Comparison of ENCODE assay signal across 14 cellular contexts in genomic region chr3:159929894-159930235, GRCh38. TPM values are rescaled to one million over a fixed set of nuclear protein-coding genes. Genes with fewer than 3 reads are reported as not detected.
DNase-seq lines count a peak whose midpoint lies in the region; ATAC-seq and TF ChIP-seq lines count a peak whose summit lies in the region.
"Had no signal": no experiment of that assay in that cellular context is flagged by ENCODE, and none has a peak within 500 bp of the region (broad histone marks: within the 10 kb centered on the region; RNA-seq: fewer than 3 reads in every experiment).

No MANE protein-coding gene starts in this region.

- H3K4me2 ChIP-seq in mesenchymal stem cell (ENCODE audit: low read length, poor library complexity, severe bottlenecking): no peak overlapping the region

- H3K9me3 Mint-ChIP-seq in activated CD8-positive, alpha-beta memory T cell treated with anti-CD3 and anti-CD28 coated beads, Interleukin-2, amount 10 ng/mL, durations not matched to agents 7 days and 5 days (ENCODE audit: low read depth): peaks cover 5% of the 10 kb centered on the region

- peaks cover 6% of the 10 kb centered on the region for H3K36me3 Mint-ChIP-seq in activated CD8-positive, alpha-beta memory T cell treated with anti-CD3 and anti-CD28 coated beads, Interleukin-2, amount 10 ng/mL, durations not matched to agents 7 days and 5 days

- H2BK5ac ChIP-seq in mesenchymal stem cell (ENCODE audit: low read depth, low read length, poor library complexity, severe bottlenecking): peak overlapping the region; percentile 91

- H3K9ac ChIP-seq in mesenchymal stem cell (ENCODE audit: low read length): peak overlapping the region; percentile 6

- H3K18ac ChIP-seq in mesenchymal stem cell (ENCODE audit: low read depth in 1 of 2, low read length in 2 of 2): peak overlapping the region; percentile 86 to 88

- no peak overlapping the region for H3K27ac Mint-ChIP-seq in activated CD8-positive, alpha-beta memory T cell treated with anti-CD3 and anti-CD28 coated beads, Interleukin-2, amount 10 ng/mL, durations not matched to agents 7 days and 5 days
- H3K27ac Mint-ChIP-seq: activated T-cell treated with anti-CD3 and anti-CD28 coated beads, Interleukin-2, amount 50 U/mL, for 72 hours had no signal

- H3K27me3 ChIP-seq in ascending aorta: no peaks in the 10 kb centered on the region
- no peaks in the 10 kb centered on the region for H3K27me3 ChIP-seq in mesenchymal stem cell (ENCODE audit: control insufficient read depth in 1 of 2, insufficient read depth in 1 of 2, low read length in 2 of 2)
- no peaks in the 10 kb centered on the region for H3K27me3 ChIP-seq in tibial artery
- H3K27me3 ChIP-seq: gastrocnemius medialis had no signal

- H3K4me1 ChIP-seq in ascending aorta (peaks cover 0 to 6% of the 10 kb centered on the region in 2 donors), mesenchymal stem cell (ENCODE audit: control insufficient read depth, insufficient read depth, low read depth, low read length) (peaks cover 21% of the 10 kb centered on the region), tibial artery (peaks cover 0 to 22% (median 12%) of the 10 kb centered on the region in 4 donors)
- H3K4me1 ChIP-seq: gastrocnemius medialis had no signal

- peaks cover 9% of the 10 kb centered on the region for H3K4me1 Mint-ChIP-seq in activated CD8-positive, alpha-beta memory T cell treated with anti-CD3 and anti-CD28 coated beads, Interleukin-2, amount 10 ng/mL, durations not matched to agents 7 days and 5 days

- H4K91ac ChIP-seq in mesenchymal stem cell (ENCODE audit: low read length): peak overlapping the region; percentile 92

- H3K36me3 ChIP-seq in ascending aorta (no peaks in the 10 kb centered on the region), mesenchymal stem cell (ENCODE audit: control insufficient read depth in 1 of 2, insufficient read depth in 2 of 2, low read depth in 1 of 2, low read length in 2 of 2) (no peaks in the 10 kb centered on the region), tibial artery (no peaks in the 10 kb centered on the region)
- H3K36me3 ChIP-seq: gastrocnemius medialis had no signal

- H3K4me3 ChIP-seq in ascending aorta: no peak overlapping the region
- H3K4me3 ChIP-seq in mesenchymal stem cell (ENCODE audit: insufficient read depth in 1 of 2, low read depth in 1 of 2, low read length in 2 of 2): no peak overlapping the region
- no peak overlapping the region for H3K4me3 ChIP-seq in tibial artery
- H3K4me3 ChIP-seq: gastrocnemius medialis had no signal

- H2AK5ac ChIP-seq in mesenchymal stem cell (ENCODE audit: low read length, severe bottlenecking): no peak overlapping the region

- WGBS in mesenchymal stem cell: 94% methylated on average over 2 of the region's 4 CpGs

- CTCF ChIA-PET in activated CD8-positive, alpha-beta memory T cell treated with anti-CD3 and anti-CD28 coated beads, Interleukin-2, amount 10 ng/mL, durations not matched to agents 7 days and 5 days (lab: Charles Lee): interaction anchor here (0.6 to 1.7 kb wide), 3 partner anchors 59 to 77 kb away, joined by 3 to 6 read pairs (median 4); partner anchors contain the start of gene IL12A

- H3K9me3 ChIP-seq in ascending aorta: peaks cover 0 to 9% of the 10 kb centered on the region in 2 donors
- peaks cover 10% of the 10 kb centered on the region for H3K9me3 ChIP-seq in mesenchymal stem cell (ENCODE audit: control insufficient read depth, low read length)
- H3K9me3 ChIP-seq in tibial artery: peaks cover 0 to 10% (median 8%) of the 10 kb centered on the region in 3 donors

- intact Hi-C loops in ascending aorta (cut with DNase I) (no loop called here), tibial artery (cut with DNase I; ENCODE audit: low total_unique reads) (no loop called here)

- peak; percentile 42 for DNase-seq in activated CD8-positive, alpha-beta memory T cell treated with anti-CD3 and anti-CD28 coated beads, Interleukin-2, amount 10 ng/mL, durations not matched to agents 7 days and 5 days
- no peak for DNase-seq in activated CD8-positive, alpha-beta memory T cell treated with anti-CD3 and anti-CD28 coated beads, Interleukin-2, amount 50 U/mL, for 48 hours
- DNase-seq in ascending aorta (ENCODE audit: low spot score in 2 of 2) (no peak), mesenchymal stem cell (no peak), tibial artery (no peak), islet precursor cell (no peak)
- DNase-seq: activated T-cell treated with anti-CD3 and anti-CD28 coated beads, Interleukin-2, amount 50 U/mL, for 72 hours; gastrocnemius medialis; NCI-H1092 treated with DMSO at 0.1 percent for 48 hours; NCI-H446 treated with DMSO at 0.1 percent for 48 hours had no signal

- peak overlapping the region; percentile 99 for H4K8ac ChIP-seq in mesenchymal stem cell (ENCODE audit: low read length)

- H3K79me1 ChIP-seq in mesenchymal stem cell (replicated peaks; ENCODE audit: low read length, poor library complexity, severe bottlenecking): no peaks in the 10 kb centered on the region

- H3K4me3 Mint-ChIP-seq in activated CD8-positive, alpha-beta memory T cell treated with anti-CD3 and anti-CD28 coated beads, Interleukin-2, amount 10 ng/mL, durations not matched to agents 7 days and 5 days: no peak overlapping the region
- H3K4me3 Mint-ChIP-seq: activated CD4-positive, alpha-beta T cell treated with anti-CD3 and anti-CD28 coated beads, Interleukin-2, amount 10 ng/mL, durations not matched to agents 24 days and 14 days; activated T-cell treated with anti-CD3 and anti-CD28 coated beads, Interleukin-2, amount 50 U/mL, for 72 hours had no signal

- H2BK12ac ChIP-seq in mesenchymal stem cell (ENCODE audit: low read length in 2 of 2): peak overlapping the region in 1 of 2 experiments; percentile 83

- ATAC-seq in activated CD8-positive, alpha-beta memory T cell treated with anti-CD3 and anti-CD28 coated beads, Interleukin-2, amount 10 ng/mL, durations not matched to agents 7 days and 5 days: no peak
- ATAC-seq in HG02610 (IDR thresholded peaks at IDR 0.05; ENCODE audit: unreplicated experiment) (no peak), GM19467 (IDR thresholded peaks at IDR 0.05; ENCODE audit: unreplicated experiment) (no peak)
- ATAC-seq: gastrocnemius medialis had no signal

- H2BK120ac ChIP-seq in mesenchymal stem cell (ENCODE audit: low read depth, low read length): no peak overlapping the region

- peak overlapping the region; percentile 63 to 90 for H3K4ac ChIP-seq in mesenchymal stem cell (ENCODE audit: low read depth in 1 of 2, low read length in 2 of 2)

- peak overlapping the region; percentile 89 for H2AFZ ChIP-seq in mesenchymal stem cell (ENCODE audit: low read depth, low read length)

- no peak overlapping the region for H3K23ac ChIP-seq in mesenchymal stem cell (ENCODE audit: low read length in 2 of 2)

- H3K27me3 Mint-ChIP-seq in activated CD8-positive, alpha-beta memory T cell treated with anti-CD3 and anti-CD28 coated beads, Interleukin-2, amount 10 ng/mL, durations not matched to agents 7 days and 5 days: peaks cover 2% of the 10 kb centered on the region
- H3K27me3 Mint-ChIP-seq: activated CD4-positive, alpha-beta T cell treated with anti-CD3 and anti-CD28 coated beads, Interleukin-2, amount 10 ng/mL, durations not matched to agents 24 days and 14 days had no signal

- H3K27ac ChIP-seq in ascending aorta (peak overlapping the region; percentile 21 to 65), mesenchymal stem cell (ENCODE audit: low read length, poor library complexity, severe bottlenecking) (peak overlapping the region; percentile 93), tibial artery (peak overlapping the region; percentile 45 to 53)

- no peak for TF ChIP-seq CTCF in ascending aorta (IDR thresholded peaks at IDR 0.05)
- TF ChIP-seq CTCF in tibial artery (IDR thresholded peaks at IDR 0.05): no peak

- H2BK15ac ChIP-seq in mesenchymal stem cell (ENCODE audit: low read depth, poor library complexity, severe bottlenecking): no peak overlapping the region

- no peak overlapping the region for H3K14ac ChIP-seq in mesenchymal stem cell (ENCODE audit: low read length in 2 of 2)

RNA-seq across cellular contexts. Expression of gene IL12A, which starts 58.8 kb away (rescaled TPM):
- 1 to 10 TPM in 1 of 2 experiments, under 1 TPM in 1; 0.63 to 1.4 TPM for total RNA-seq in activated CD8-positive, alpha-beta memory T cell treated with anti-CD3 and anti-CD28 coated beads, Interleukin-2, amount 10 ng/mL, durations not matched to agents 7 days and 5 days
- total RNA-seq in ascending aorta: not detected
- 1.8 TPM for polyA plus RNA-seq in mesenchymal stem cell (2013, experiment 1 of 2)
- polyA plus RNA-seq in mesenchymal stem cell (2013, experiment 2 of 2): 1.7 TPM
- total RNA-seq: A673; activated T-cell treated with anti-CD3 and anti-CD28 coated beads, Interleukin-2, amount 50 U/mL, for 72 hours; gastrocnemius medialis had no signal

Comparison
In these comparisons a context has a peak if more than half of its experiments do, and no peak if none do; other contexts are left out.
1. H3K27ac ChIP-seq: peak in every context shown above with its lines; median percentile 93 in mesenchymal stem cell; 49 in tibial artery; 43 in ascending aorta.